In the genomic region with DNA sequence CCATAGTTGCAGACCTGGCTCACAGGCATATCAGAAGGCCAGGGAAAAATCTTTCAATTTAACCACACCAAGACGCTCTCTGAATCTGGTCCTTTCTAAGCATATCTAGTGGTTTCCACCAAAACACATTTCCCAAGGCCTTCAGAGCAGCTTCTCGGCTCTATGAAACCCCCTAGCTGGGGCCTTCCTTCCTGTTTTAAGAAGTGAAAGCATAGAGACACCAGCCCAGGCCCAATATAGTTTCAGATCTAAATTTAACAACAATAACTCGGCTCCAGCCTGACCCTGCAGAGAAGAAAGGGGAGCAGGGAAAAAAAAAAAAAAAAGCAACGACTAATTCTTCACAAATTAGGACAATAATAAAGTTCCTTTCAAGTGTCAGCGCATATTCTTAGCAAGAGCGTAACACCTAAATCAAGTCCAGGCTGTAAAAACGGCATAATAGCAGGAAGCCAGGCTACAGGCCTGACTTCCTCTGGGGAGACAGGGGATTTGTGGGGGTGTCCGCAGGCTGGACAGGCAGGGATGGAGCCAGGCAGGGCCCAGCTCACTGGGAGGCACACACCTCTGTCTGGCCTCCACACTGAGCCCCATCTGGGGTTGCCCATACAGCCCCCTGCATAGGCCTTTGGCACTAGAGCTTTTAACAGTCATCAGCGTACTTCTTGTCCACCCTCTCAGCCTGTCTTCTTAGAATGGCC, we compare ENCODE assay signal across 1 cellular context.
TF ChIP-seq lines count a peak whose summit lies in the region.

No MANE protein-coding gene starts in this region.

TF ChIP-seq in GM12878, 131 proteins besides CTCF, POLR2A, EP300 and RAD21 (continued from another document):
- TF ChIP-seq GABPA (IDR thresholded peaks at IDR 0.05; ENCODE audit: low read depth) (0 out of 2 replicates have a peak, but pooled peaks have one; percentile 5), ZBED1 (IDR thresholded peaks at IDR 0.05; ENCODE audit: borderline replicate concordance) (peak; percentile 45; the same call in 1 of the 2 replicates), MEF2A (IDR thresholded peaks at IDR 0.05; ENCODE audit: insufficient read depth, low read depth, low read length) (peak; percentile 96), PAX5 (IDR thresholded peaks at IDR 0.05; ENCODE audit: borderline replicate concordance, low read depth, low read length) (no peak), SPI1 (IDR thresholded peaks at IDR 0.05; ENCODE audit: borderline replicate concordance, insufficient read depth, low read depth, low read length) (peak; percentile 11; the same call in 1 of the 2 replicates), ZNF384 (IDR thresholded peaks at IDR 0.05; ENCODE audit: borderline replicate concordance, low read depth, low read length) (peak; percentile 33; the same call in 1 of the 2 replicates), TBL1XR1 (IDR thresholded peaks at IDR 0.05; ENCODE audit: low read depth, low read length) (peak; percentile 55; the same call in 1 of the 2 replicates), RELA (IDR thresholded peaks at IDR 0.05; ENCODE audit: borderline replicate concordance, partially characterized antibody) (no peak), NFIC (IDR thresholded peaks at IDR 0.05; ENCODE audit: low read depth, low read length) (peak; percentile 89), TCF7 (IDR thresholded peaks at IDR 0.05; ENCODE audit: borderline replicate concordance) (0 out of 2 replicates have a peak, but pooled peaks have one; percentile 17), EED (IDR thresholded peaks at IDR 0.05; ENCODE audit: low read depth) (peak; percentile 82), RUNX3 (IDR thresholded peaks at IDR 0.05; ENCODE audit: low read length) (peak; percentile 82), CHD2 (IDR thresholded peaks at IDR 0.05; ENCODE audit: borderline replicate concordance, low read depth, low read length) (no peak), PBX3 (IDR thresholded peaks at IDR 0.05; ENCODE audit: insufficient replicate concordance, low read depth, low read length) (no peak), IKZF1 (conservative IDR thresholded peaks at IDR 0.05) (0 out of 2 replicates have a peak, but pooled peaks have one; percentile 18), ATF2 (IDR thresholded peaks at IDR 0.05; ENCODE audit: low read length) (peak; percentile 64; the same call in 1 of the 2 replicates), ETV6 (conservative IDR thresholded peaks at IDR 0.05 in 1 of 2, IDR thresholded peaks at IDR 0.05 in 1 of 2; ENCODE audit: borderline replicate concordance in 1 of 2, low read depth in 1 of 2) (peak in 1 of 2 experiments; percentile 82; a peak in 1 of 4 replicates), FOXM1 (IDR thresholded peaks at IDR 0.05; ENCODE audit: low read depth, low read length) (peak; percentile 80)
- TF ChIP-seq, protein P1, sequence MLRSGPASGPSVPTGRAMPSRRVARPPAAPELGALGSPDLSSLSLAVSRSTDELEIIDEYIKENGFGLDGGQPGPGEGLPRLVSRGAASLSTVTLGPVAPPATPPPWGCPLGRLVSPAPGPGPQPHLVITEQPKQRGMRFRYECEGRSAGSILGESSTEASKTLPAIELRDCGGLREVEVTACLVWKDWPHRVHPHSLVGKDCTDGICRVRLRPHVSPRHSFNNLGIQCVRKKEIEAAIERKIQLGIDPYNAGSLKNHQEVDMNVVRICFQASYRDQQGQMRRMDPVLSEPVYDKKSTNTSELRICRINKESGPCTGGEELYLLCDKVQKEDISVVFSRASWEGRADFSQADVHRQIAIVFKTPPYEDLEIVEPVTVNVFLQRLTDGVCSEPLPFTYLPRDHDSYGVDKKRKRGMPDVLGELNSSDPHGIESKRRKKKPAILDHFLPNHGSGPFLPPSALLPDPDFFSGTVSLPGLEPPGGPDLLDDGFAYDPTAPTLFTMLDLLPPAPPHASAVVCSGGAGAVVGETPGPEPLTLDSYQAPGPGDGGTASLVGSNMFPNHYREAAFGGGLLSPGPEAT (IDR thresholded peaks at IDR 0.05; ENCODE audit: low read depth), result peak; percentile 29; the same call in 1 of the 2 replicates
